In the genomic region with DNA sequence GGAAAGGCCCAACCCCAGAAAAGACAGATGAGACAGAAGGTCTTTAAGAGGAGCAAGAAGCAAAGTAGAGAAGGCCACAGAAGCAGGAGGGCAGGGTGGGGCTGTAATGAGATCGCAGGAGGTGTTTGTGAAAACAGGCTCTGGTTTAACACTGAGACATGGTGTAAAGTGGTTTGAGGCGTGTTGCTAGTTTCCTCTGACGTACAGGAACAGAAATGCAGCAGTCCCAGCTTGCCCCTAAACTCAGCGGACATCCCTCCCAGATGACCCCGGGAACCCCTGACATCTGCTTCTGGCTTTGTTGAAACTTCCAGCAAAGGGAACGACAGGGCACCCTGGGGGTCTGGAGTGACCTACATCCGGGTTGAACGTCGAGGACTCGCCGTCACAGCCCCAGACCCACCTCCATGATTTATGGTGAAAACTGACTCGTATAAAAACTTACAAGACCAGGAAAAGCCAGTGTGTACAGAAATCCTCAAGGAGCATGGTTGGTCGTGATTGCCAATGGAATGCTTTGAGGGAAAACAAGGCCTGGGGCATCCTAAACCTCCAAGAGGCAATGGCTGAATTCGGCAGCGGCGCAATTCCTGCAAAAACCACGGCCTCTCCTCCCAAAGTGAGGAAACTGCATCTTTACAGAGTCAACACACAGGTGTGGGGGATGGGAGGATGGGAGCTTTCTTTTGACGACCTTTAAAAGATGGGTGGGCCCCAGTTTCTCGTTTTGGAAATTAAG, we compare ENCODE assay signal across 1 cellular context.
TF ChIP-seq lines count a peak whose summit lies in the region.

No MANE protein-coding gene starts in this region.

TF ChIP-seq in GM23338, 12 proteins besides CTCF, POLR2A, EP300 and RAD21 (continued from another document):
- TF ChIP-seq, protein P1, sequence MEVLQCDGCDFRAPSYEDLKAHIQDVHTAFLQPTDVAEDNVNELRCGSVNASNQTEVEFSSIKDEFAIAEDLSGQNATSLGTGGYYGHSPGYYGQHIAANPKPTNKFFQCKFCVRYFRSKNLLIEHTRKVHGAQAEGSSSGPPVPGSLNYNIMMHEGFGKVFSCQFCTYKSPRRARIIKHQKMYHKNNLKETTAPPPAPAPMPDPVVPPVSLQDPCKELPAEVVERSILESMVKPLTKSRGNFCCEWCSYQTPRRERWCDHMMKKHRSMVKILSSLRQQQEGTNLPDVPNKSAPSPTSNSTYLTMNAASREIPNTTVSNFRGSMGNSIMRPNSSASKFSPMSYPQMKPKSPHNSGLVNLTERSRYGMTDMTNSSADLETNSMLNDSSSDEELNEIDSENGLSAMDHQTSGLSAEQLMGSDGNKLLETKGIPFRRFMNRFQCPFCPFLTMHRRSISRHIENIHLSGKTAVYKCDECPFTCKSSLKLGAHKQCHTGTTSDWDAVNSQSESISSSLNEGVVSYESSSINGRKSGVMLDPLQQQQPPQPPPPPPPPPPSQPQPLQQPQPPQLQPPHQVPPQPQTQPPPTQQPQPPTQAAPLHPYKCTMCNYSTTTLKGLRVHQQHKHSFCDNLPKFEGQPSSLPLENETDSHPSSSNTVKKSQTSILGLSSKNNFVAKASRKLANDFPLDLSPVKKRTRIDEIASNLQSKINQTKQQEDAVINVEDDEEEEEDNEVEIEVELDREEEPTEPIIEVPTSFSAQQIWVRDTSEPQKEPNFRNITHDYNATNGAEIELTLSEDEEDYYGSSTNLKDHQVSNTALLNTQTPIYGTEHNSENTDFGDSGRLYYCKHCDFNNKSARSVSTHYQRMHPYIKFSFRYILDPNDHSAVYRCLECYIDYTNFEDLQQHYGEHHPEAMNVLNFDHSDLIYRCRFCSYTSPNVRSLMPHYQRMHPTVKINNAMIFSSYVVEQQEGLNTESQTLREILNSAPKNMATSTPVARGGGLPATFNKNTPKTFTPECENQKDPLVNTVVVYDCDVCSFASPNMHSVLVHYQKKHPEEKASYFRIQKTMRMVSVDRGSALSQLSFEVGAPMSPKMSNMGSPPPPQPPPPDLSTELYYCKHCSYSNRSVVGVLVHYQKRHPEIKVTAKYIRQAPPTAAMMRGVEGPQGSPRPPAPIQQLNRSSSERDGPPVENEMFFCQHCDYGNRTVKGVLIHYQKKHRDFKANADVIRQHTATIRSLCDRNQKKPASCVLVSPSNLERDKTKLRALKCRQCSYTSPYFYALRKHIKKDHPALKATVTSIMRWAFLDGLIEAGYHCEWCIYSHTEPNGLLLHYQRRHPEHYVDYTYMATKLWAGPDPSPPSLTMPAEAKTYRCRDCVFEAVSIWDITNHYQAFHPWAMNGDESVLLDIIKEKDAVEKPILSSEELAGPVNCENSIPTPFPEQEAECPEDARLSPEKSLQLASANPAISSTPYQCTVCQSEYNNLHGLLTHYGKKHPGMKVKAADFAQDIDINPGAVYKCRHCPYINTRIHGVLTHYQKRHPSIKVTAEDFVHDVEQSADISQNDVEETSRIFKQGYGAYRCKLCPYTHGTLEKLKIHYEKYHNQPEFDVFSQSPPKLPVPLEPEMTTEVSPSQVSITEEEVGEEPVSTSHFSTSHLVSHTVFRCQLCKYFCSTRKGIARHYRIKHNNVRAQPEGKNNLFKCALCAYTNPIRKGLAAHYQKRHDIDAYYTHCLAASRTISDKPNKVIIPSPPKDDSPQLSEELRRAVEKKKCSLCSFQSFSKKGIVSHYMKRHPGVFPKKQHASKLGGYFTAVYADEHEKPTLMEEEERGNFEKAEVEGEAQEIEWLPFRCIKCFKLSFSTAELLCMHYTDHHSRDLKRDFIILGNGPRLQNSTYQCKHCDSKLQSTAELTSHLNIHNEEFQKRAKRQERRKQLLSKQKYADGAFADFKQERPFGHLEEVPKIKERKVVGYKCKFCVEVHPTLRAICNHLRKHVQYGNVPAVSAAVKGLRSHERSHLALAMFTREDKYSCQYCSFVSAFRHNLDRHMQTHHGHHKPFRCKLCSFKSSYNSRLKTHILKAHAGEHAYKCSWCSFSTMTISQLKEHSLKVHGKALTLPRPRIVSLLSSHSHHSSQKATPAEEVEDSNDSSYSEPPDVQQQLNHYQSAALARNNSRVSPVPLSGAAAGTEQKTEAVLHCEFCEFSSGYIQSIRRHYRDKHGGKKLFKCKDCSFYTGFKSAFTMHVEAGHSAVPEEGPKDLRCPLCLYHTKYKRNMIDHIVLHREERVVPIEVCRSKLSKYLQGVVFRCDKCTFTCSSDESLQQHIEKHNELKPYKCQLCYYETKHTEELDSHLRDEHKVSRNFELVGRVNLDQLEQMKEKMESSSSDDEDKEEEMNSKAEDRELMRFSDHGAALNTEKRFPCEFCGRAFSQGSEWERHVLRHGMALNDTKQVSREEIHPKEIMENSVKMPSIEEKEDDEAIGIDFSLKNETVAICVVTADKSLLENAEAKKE (CRISPR knock-in tag; IDR thresholded peaks at IDR 0.05) = no peak
- TF ChIP-seq EZH2 (IDR thresholded peaks at IDR 0.05; ENCODE audit: low read depth, unreplicated experiment) (no peak), CREB1 (CRISPR knock-in tag; IDR thresholded peaks at IDR 0.05; ENCODE audit: low read depth) (no peak), STAT1 (IDR thresholded peaks at IDR 0.05; ENCODE audit: unreplicated experiment) (no peak), ZNF331 (CRISPR knock-in tag; IDR thresholded peaks at IDR 0.05; ENCODE audit: low read depth) (no peak)
- TF ChIP-seq, protein P2, sequence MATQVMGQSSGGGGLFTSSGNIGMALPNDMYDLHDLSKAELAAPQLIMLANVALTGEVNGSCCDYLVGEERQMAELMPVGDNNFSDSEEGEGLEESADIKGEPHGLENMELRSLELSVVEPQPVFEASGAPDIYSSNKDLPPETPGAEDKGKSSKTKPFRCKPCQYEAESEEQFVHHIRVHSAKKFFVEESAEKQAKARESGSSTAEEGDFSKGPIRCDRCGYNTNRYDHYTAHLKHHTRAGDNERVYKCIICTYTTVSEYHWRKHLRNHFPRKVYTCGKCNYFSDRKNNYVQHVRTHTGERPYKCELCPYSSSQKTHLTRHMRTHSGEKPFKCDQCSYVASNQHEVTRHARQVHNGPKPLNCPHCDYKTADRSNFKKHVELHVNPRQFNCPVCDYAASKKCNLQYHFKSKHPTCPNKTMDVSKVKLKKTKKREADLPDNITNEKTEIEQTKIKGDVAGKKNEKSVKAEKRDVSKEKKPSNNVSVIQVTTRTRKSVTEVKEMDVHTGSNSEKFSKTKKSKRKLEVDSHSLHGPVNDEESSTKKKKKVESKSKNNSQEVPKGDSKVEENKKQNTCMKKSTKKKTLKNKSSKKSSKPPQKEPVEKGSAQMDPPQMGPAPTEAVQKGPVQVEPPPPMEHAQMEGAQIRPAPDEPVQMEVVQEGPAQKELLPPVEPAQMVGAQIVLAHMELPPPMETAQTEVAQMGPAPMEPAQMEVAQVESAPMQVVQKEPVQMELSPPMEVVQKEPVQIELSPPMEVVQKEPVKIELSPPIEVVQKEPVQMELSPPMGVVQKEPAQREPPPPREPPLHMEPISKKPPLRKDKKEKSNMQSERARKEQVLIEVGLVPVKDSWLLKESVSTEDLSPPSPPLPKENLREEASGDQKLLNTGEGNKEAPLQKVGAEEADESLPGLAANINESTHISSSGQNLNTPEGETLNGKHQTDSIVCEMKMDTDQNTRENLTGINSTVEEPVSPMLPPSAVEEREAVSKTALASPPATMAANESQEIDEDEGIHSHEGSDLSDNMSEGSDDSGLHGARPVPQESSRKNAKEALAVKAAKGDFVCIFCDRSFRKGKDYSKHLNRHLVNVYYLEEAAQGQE (IDR thresholded peaks at IDR 0.05; ENCODE audit: unreplicated experiment) = no peak
